Comparison of ENCODE assay signal across 12 cellular contexts in genomic region chr16:49700222-49700927, GRCh38.
A peak's percentile ranks its signal among the peaks of the same experiment; 100 is the strongest.
DNase-seq lines count a peak whose midpoint lies in the region; ATAC-seq and TF ChIP-seq lines count a peak whose summit lies in the region.
"Had no signal": no experiment of that assay in that cellular context is flagged by ENCODE, and none has a peak within 500 bp of the region (broad histone marks: within the 10 kb centered on the region; RNA-seq: fewer than 3 reads in every experiment).

No MANE protein-coding gene starts in this region.

- peak; percentile 8 for ATAC-seq in left lung
- peak; percentile 30 for ATAC-seq in thoracic aorta (ENCODE audit: insufficient number of reproducible peaks, low FRiP score, low read depth)
- ATAC-seq in GM21825 (IDR thresholded peaks at IDR 0.05; ENCODE audit: unreplicated experiment) = no peak
- ATAC-seq in GM21447 (IDR thresholded peaks at IDR 0.05; ENCODE audit: unreplicated experiment) = no peak
- ATAC-seq in GM19463 (IDR thresholded peaks at IDR 0.05; ENCODE audit: unreplicated experiment) = no peak

- H3K4me1 ChIP-seq in ectodermal cell (ENCODE audit: control insufficient read depth, insufficient read depth, low read length) = peaks cover 79% of the 10 kb centered on the region
- peaks cover 5 to 18% of the 10 kb centered on the region in 2 donors for H3K4me1 ChIP-seq in left lung
- peaks cover 24 to 56% of the 10 kb centered on the region in 2 donors for H3K4me1 ChIP-seq in thoracic aorta (ENCODE audit: control insufficient read depth in 1 of 2, low read depth in 2 of 2)

- intact Hi-C loops in left lung (cut with DNase I) = no loop called here

- H3K27me3 ChIP-seq in ectodermal cell (ENCODE audit: control insufficient read depth, insufficient read depth, low read length, poor library complexity, severe bottlenecking) (no peaks in the 10 kb centered on the region), left lung (peaks cover 0 to 25% of the 10 kb centered on the region in 2 donors), thoracic aorta (replicated peaks; ENCODE audit: insufficient read depth) (no peaks in the 10 kb centered on the region)
- H3K27me3 ChIP-seq: brain microvascular endothelial cell had no signal

- no peaks in the 10 kb centered on the region for H3K9me3 ChIP-seq in ectodermal cell (ENCODE audit: control insufficient read depth, low read length)
- H3K9me3 ChIP-seq in left lung = peaks cover 0 to 5% of the 10 kb centered on the region in 2 donors
- no peaks in the 10 kb centered on the region for H3K9me3 ChIP-seq in thoracic aorta

- no peak overlapping the region for H3K4me3 ChIP-seq in ectodermal cell (ENCODE audit: insufficient read depth, low read depth, low read length)
- no peak overlapping the region for H3K4me3 ChIP-seq in left lung
- H3K4me3 ChIP-seq in thoracic aorta = peak overlapping the region; percentile 52

- no peak for TF ChIP-seq CTCF in left lung (IDR thresholded peaks at IDR 0.05)
- no peak for TF ChIP-seq CTCF in thoracic aorta (IDR thresholded peaks at IDR 0.05)

- peak; percentile 88 for DNase-seq in NCI-H2171 (lab: John Stamatoyannopoulos, UW)
- DNase-seq in left lung = no peak
- no peak for DNase-seq in thoracic aorta (ENCODE audit: low spot score)
- no peak for DNase-seq in NCI-H1048 (lab: John Stamatoyannopoulos, UW)
- DNase-seq: activated CD4-positive, alpha-beta memory T cell treated with anti-CD3 and anti-CD28 coated beads for 36 hours; DMS153; NCI-H2081 treated with DMSO at 0.1 percent for 48 hours had no signal

- 10 to 12% methylated on average over 10 of the region's 10 CpGs for WGBS in ectodermal cell, 2 experiments

- H3K27ac ChIP-seq in ectodermal cell (ENCODE audit: insufficient read depth, low read depth, low read length, poor library complexity, severe bottlenecking) (peak overlapping the region; percentile 82), left lung (peak overlapping the region in 1 of 2 donors; percentile 31), thoracic aorta (peak overlapping the region; percentile 81 to 86)
- H3K27ac ChIP-seq: brain microvascular endothelial cell had no signal

- H3K36me3 ChIP-seq in ectodermal cell (ENCODE audit: control insufficient read depth, insufficient read depth, low read length) = no peaks in the 10 kb centered on the region
- no peaks in the 10 kb centered on the region for H3K36me3 ChIP-seq in left lung
- H3K36me3 ChIP-seq in thoracic aorta = no peaks in the 10 kb centered on the region
- H3K36me3 ChIP-seq: brain microvascular endothelial cell had no signal

Comparison
In these comparisons a context has a peak if more than half of its experiments do, and no peak if none do; other contexts are left out.
1. ATAC-seq: peak in left lung (single experiment) and thoracic aorta (single experiment); none in GM21825 (single experiment), GM21447 (single experiment) and GM19463 (single experiment).